In genomic region chr11:74877132-74877531, GRCh38 we compare ENCODE assay signal across 12 cellular contexts.
A peak's percentile ranks its signal among the peaks of the same experiment; 100 is the strongest.
DNase-seq lines count a peak whose midpoint lies in the region; ATAC-seq and TF ChIP-seq lines count a peak whose summit lies in the region.
"Had no signal": no experiment of that assay in that cellular context is flagged by ENCODE, and none has a peak within 500 bp of the region (broad histone marks: within the 10 kb centered on the region; RNA-seq: fewer than 3 reads in every experiment).

No MANE protein-coding gene starts in this region.

- no peaks in the 10 kb centered on the region for H3K9me3 ChIP-seq in SJCRH30 (replicated peaks)

- H3K27ac Mint-ChIP-seq in stimulated activated naive CD8-positive, alpha-beta T cell treated with anti-CD3 and anti-CD28 coated beads, Interleukin-15, amount 100 ng/mL, for 72 hours = no peak overlapping the region

- H3K27ac ChIP-seq in SJCRH30 (no peak overlapping the region), foreskin keratinocyte (no peak overlapping the region)
- H3K27ac ChIP-seq: right atrium auricular region had no signal

- H3K4me3 Mint-ChIP-seq in stimulated activated naive CD8-positive, alpha-beta T cell treated with anti-CD3 and anti-CD28 coated beads, Interleukin-15, amount 100 ng/mL, for 72 hours = no peak overlapping the region

- peaks cover 11% of the 10 kb centered on the region for H3K36me3 ChIP-seq in SJCRH30

- no peaks in the 10 kb centered on the region for H3K4me1 ChIP-seq in SJCRH30
- no peaks in the 10 kb centered on the region for H3K4me1 ChIP-seq in foreskin keratinocyte
- H3K4me1 ChIP-seq: HAP-1, right atrium auricular region had no signal

- ATAC-seq in stimulated activated naive CD8-positive, alpha-beta T cell treated with anti-CD3 and anti-CD28 coated beads, Interleukin-15, Interleukin-2, amounts not matched to agents 100 U/mL and 50 U/mL, for 24 hours = no peak
- ATAC-seq in stimulated activated naive CD8-positive, alpha-beta T cell treated with anti-CD3 and anti-CD28 coated beads, Interleukin-15, amount 100 ng/mL, for 72 hours = no peak
- ATAC-seq in foreskin keratinocyte = no peak

- H3K4me1 Mint-ChIP-seq in stimulated activated naive CD8-positive, alpha-beta T cell treated with anti-CD3 and anti-CD28 coated beads, Interleukin-15, amount 100 ng/mL, for 72 hours = no peaks in the 10 kb centered on the region

- peaks cover 9 to 18% of the 10 kb centered on the region in 2 donors for H3K9me3 Mint-ChIP-seq in stimulated activated naive CD8-positive, alpha-beta T cell treated with anti-CD3 and anti-CD28 coated beads, Interleukin-15, amount 100 ng/mL, for 72 hours

- no peaks in the 10 kb centered on the region for H3K27me3 Mint-ChIP-seq in stimulated activated naive CD8-positive, alpha-beta T cell treated with anti-CD3 and anti-CD28 coated beads, Interleukin-15, amount 100 ng/mL, for 72 hours

- peak; percentile 9 for DNase-seq in stimulated activated naive CD8-positive, alpha-beta T cell treated with anti-CD3 and anti-CD28 coated beads, Interleukin-15, Interleukin-2, amounts not matched to agents 100 U/mL and 50 U/mL, for 24 hours
- no peak for DNase-seq in stimulated activated naive CD8-positive, alpha-beta T cell treated with anti-CD3 and anti-CD28 coated beads, Interleukin-15, amount 100 ng/mL, for 72 hours
- DNase-seq in SJCRH30 (peak; percentile 11 to 22), foreskin keratinocyte (no peak), globus pallidus (ENCODE audit: low spot score) (no peak), COR-L47 (lab: John Stamatoyannopoulos, UW) (no peak)
- DNase-seq in stimulated activated CD8-positive, alpha-beta memory T cell treated with anti-CD3 and anti-CD28 coated beads, Interleukin-4, amount 100 ng/mL, for 48 hours = no peak
- no peak for DNase-seq in activated CD8-positive, alpha-beta memory T cell treated with anti-CD3 and anti-CD28 coated beads, Interleukin-2, amount 50 U/mL, for 48 hours
- DNase-seq: effector memory CD4-positive, alpha-beta T cell; NCI-H1930 had no signal

- peak; percentile 66 for TF ChIP-seq CTCF in foreskin keratinocyte (conservative IDR thresholded peaks at IDR 0.05)

- no peak overlapping the region for H3K4me3 ChIP-seq in SJCRH30
- H3K4me3 ChIP-seq: HAP-1, right atrium auricular region had no signal

- H3K27me3 ChIP-seq in SJCRH30 (no peaks in the 10 kb centered on the region), foreskin keratinocyte (no peaks in the 10 kb centered on the region)
- H3K27me3 ChIP-seq: right atrium auricular region had no signal

Comparison
In these comparisons a context has a peak if more than half of its experiments do, and no peak if none do; other contexts are left out.
1. DNase-seq: peak in stimulated activated naive CD8-positive, alpha-beta T cell treated with anti-CD3 and anti-CD28 coated beads, Interleukin-15, Interleukin-2, amounts not matched to agents 100 U/mL and 50 U/mL, for 24 hours (single experiment) and SJCRH30 (2 of 2); none in stimulated activated naive CD8-positive, alpha-beta T cell treated with anti-CD3 and anti-CD28 coated beads, Interleukin-15, amount 100 ng/mL, for 72 hours (0 of 2), foreskin keratinocyte (0 of 2), stimulated activated CD8-positive, alpha-beta memory T cell treated with anti-CD3 and anti-CD28 coated beads, Interleukin-4, amount 100 ng/mL, for 48 hours (single experiment), activated CD8-positive, alpha-beta memory T cell treated with anti-CD3 and anti-CD28 coated beads, Interleukin-2, amount 50 U/mL, for 48 hours (single experiment), globus pallidus (single experiment) and COR-L47 (single experiment).